In genomic region chr19:57633832-57634131, GRCh38 we compare ENCODE assay signal across 10 cellular contexts. TPM values are rescaled to one million over a fixed set of nuclear protein-coding genes. Genes with fewer than 3 reads are reported as not detected.
DNase-seq lines count a peak whose midpoint lies in the region; ATAC-seq and TF ChIP-seq lines count a peak whose summit lies in the region.
"Had no signal": no experiment of that assay in that cellular context is flagged by ENCODE, and none has a peak within 500 bp of the region (broad histone marks: within the 10 kb centered on the region; RNA-seq: fewer than 3 reads in every experiment).

No MANE protein-coding gene starts in this region.

- H3K27me3 Mint-ChIP-seq in dendritic cell treated with granulocyte-macrophage colony-stimulating factor and Interleukin-4, amounts not matched to agents 40 ng/mL and 50 ng/mL, for 4 days, result no peaks in the 10 kb centered on the region

- peaks cover 26% of the 10 kb centered on the region for H3K4me1 Mint-ChIP-seq in dendritic cell treated with granulocyte-macrophage colony-stimulating factor and Interleukin-4, amounts not matched to agents 40 ng/mL and 50 ng/mL, for 4 days (ENCODE audit: low read depth)

- no peaks in the 10 kb centered on the region for H3K27me3 ChIP-seq in A673 (replicated peaks; ENCODE audit: insufficient read depth, low read depth, low read length, poor library complexity)
- no peaks in the 10 kb centered on the region for H3K27me3 ChIP-seq in Loucy (ENCODE audit: insufficient read depth, low read length, poor library complexity, severe bottlenecking)
- H3K27me3 ChIP-seq in mucosa of rectum (ENCODE audit: control insufficient read depth in 2 of 2, insufficient read depth in 2 of 2, low read length in 2 of 2), result no peaks in the 10 kb centered on the region

- H3K4me3 Mint-ChIP-seq in dendritic cell treated with granulocyte-macrophage colony-stimulating factor and Interleukin-4, amounts not matched to agents 40 ng/mL and 50 ng/mL, for 4 days, result peak overlapping the region; percentile 99

- H3K9me3 Mint-ChIP-seq in dendritic cell treated with granulocyte-macrophage colony-stimulating factor and Interleukin-4, amounts not matched to agents 40 ng/mL and 50 ng/mL, for 4 days, result peaks cover 60% of the 10 kb centered on the region

- CTCF ChIA-PET in A673 (lab: Charles Lee), result no interaction called here

- TF ChIP-seq CTCF in A673 (conservative IDR thresholded peaks at IDR 0.05; ENCODE audit: low read depth, low read length), result no peak
- no peak for TF ChIP-seq CTCF in Loucy (conservative IDR thresholded peaks at IDR 0.05; ENCODE audit: low read length)

- H3K79me2 ChIP-seq in Loucy (ENCODE audit: insufficient read depth, low read length), result peaks cover 14% of the 10 kb centered on the region

- intact Hi-C loops in A673 (cut with micrococcal nuclease; ENCODE audit: unreplicated experiment), result no loop called here
- intact Hi-C loops in dendritic cell treated with granulocyte-macrophage colony-stimulating factor and Interleukin-4, amounts not matched to agents 40 ng/mL and 50 ng/mL, for 4 days (cut with micrococcal nuclease), result loop anchor here (1.0 to 5.0 kb wide), 4 partner anchors 19 to 156 kb away; partner anchors contain the start of genes ZNF134, ZNF416, ZNF550 and ZNF772

- no peaks in the 10 kb centered on the region for H4K20me1 ChIP-seq in Loucy (ENCODE audit: insufficient read depth, low read length, poor library complexity, severe bottlenecking)

- POLR2A ChIA-PET in A673 (lab: Charles Lee; ENCODE audit: low non-redundant PET), result no interaction called here

- BruUV-seq in A673 (replicated peaks; lab: Mats Ljungman, UMichigan), result no TSS peak

- H3K36me3 ChIP-seq in A673 (ENCODE audit: insufficient read depth, low read length, poor library complexity, severe bottlenecking), result peaks cover 5% of the 10 kb centered on the region
- peaks cover 13% of the 10 kb centered on the region; the same call in 1 of the 2 replicates for H3K36me3 ChIP-seq in Loucy (ENCODE audit: insufficient read depth, low read length)
- H3K36me3 ChIP-seq in mucosa of rectum (ENCODE audit: control insufficient read depth in 2 of 2, insufficient read depth in 2 of 2, low read length in 2 of 2), result peaks cover 14 to 30% of the 10 kb centered on the region in 2 donors

- no peak for ATAC-seq in HG02642 (IDR thresholded peaks at IDR 0.05; ENCODE audit: poor library complexity, unreplicated experiment)

- peak overlapping the region; percentile 97 for H3K27ac Mint-ChIP-seq in dendritic cell treated with granulocyte-macrophage colony-stimulating factor and Interleukin-4, amounts not matched to agents 40 ng/mL and 50 ng/mL, for 4 days

- peak overlapping the region; percentile 81 for H3K9ac ChIP-seq in Loucy (ENCODE audit: low read depth, low read length, poor library complexity, severe bottlenecking)
- H3K9ac ChIP-seq in mucosa of rectum (ENCODE audit: low read depth in 1 of 2, low read length in 2 of 2), result peak overlapping the region; percentile 82 to 88

- H3K27ac ChIP-seq in A673 (ENCODE audit: low read depth, low read length, poor library complexity, severe bottlenecking) (no peak overlapping the region), mucosa of rectum (ENCODE audit: low read depth in 2 of 2, low read length in 2 of 2) (no peak overlapping the region)

- no peaks in the 10 kb centered on the region for H3F3A ChIP-seq in Loucy (ENCODE audit: low read depth)

- no peaks in the 10 kb centered on the region for H3K9me2 ChIP-seq in Loucy (replicated peaks; ENCODE audit: low read depth, low read length)

- H3K9me3 ChIP-seq in A673 (ENCODE audit: low read depth, low read length, poor library complexity, severe bottlenecking) (peaks cover 26% of the 10 kb centered on the region), Loucy (ENCODE audit: insufficient read depth, low read depth, low read length) (peaks cover 10% of the 10 kb centered on the region; the same call in 1 of the 2 replicates), mucosa of rectum (ENCODE audit: control insufficient read depth in 2 of 2, low read length in 2 of 2) (peaks cover 14 to 20% of the 10 kb centered on the region in 2 donors)

- peak overlapping the region; percentile 83 for H3K4me2 ChIP-seq in Loucy (ENCODE audit: low read depth, low read length, poor library complexity, severe bottlenecking)

- H3K4me1 ChIP-seq in A673 (ENCODE audit: insufficient read depth, low read length, poor library complexity, severe bottlenecking) (no peaks in the 10 kb centered on the region), Loucy (ENCODE audit: insufficient read depth, low read length, poor library complexity, severe bottlenecking) (peaks cover 16% of the 10 kb centered on the region), mucosa of rectum (ENCODE audit: control insufficient read depth in 2 of 2, insufficient read depth in 2 of 2, low read length in 2 of 2) (peaks cover 5 to 7% of the 10 kb centered on the region in 2 donors)

- peak overlapping the region; percentile 98 for H2AFZ ChIP-seq in Loucy (ENCODE audit: low read length)

- H3K4me3 ChIP-seq in A673 (ENCODE audit: low read depth, low read length, poor library complexity, severe bottlenecking), result peak overlapping the region; percentile 86
- H3K4me3 ChIP-seq in Loucy (ENCODE audit: low read length, poor library complexity, severe bottlenecking), result peak overlapping the region; percentile 88
- peak overlapping the region; percentile 85 to 98 for H3K4me3 ChIP-seq in mucosa of rectum (ENCODE audit: low read length in 2 of 2)

- DNase-seq in A673 (ENCODE audit: low spot score) (no peak), DMS79 treated with DMSO at 0.1 percent for 48 hours (lab: John Stamatoyannopoulos, UW) (no peak), NCI-H187 treated with DMSO at 0.1 percent for 48 hours (lab: John Stamatoyannopoulos, UW) (no peak), cerebellum (ENCODE audit: low spot score) (no peak)
- DNase-seq: NCI-H187 had no signal

- peaks cover 58% of the 10 kb centered on the region for H3K36me3 Mint-ChIP-seq in dendritic cell treated with granulocyte-macrophage colony-stimulating factor and Interleukin-4, amounts not matched to agents 40 ng/mL and 50 ng/mL, for 4 days (ENCODE audit: low read depth)

RNA-seq across cellular contexts. Expression of gene ZNF211, which starts 0.8 kb away (rescaled TPM):
- total RNA-seq in A673 (2021) (8.2 and 10.1 TPM in 2 replicates), cerebellum (31.7 TPM)

RNA-seq across cellular contexts. Expression of gene ZNF134, which starts 19.7 kb away (rescaled TPM):
- total RNA-seq in A673 (2021), result 24.3 and 24.7 TPM in 2 replicates
- total RNA-seq in cerebellum, result 30.8 TPM

RNA-seq across cellular contexts. Expression of gene ZNF530, which starts 34.1 kb away (rescaled TPM):
- 9.4 and 11.3 TPM in 2 replicates for total RNA-seq in A673 (2021)
- 6.2 TPM for total RNA-seq in cerebellum

RNA-seq across cellular contexts. Expression of gene ZSCAN4, which starts 35.0 kb away (rescaled TPM):
- not detected in 2 replicates for total RNA-seq in A673 (2021)
- total RNA-seq in cerebellum, result not detected
- total RNA-seq: temporal lobe had no signal

RNA-seq across cellular contexts. Expression of gene ZNF551, which starts 48.0 kb away (rescaled TPM):
- total RNA-seq in A673 (2021), result 12.7 and 17.8 TPM in 2 replicates
- total RNA-seq in cerebellum, result 16.5 TPM
